ENCODE assay signal across 10 cellular contexts in the genomic region with DNA sequence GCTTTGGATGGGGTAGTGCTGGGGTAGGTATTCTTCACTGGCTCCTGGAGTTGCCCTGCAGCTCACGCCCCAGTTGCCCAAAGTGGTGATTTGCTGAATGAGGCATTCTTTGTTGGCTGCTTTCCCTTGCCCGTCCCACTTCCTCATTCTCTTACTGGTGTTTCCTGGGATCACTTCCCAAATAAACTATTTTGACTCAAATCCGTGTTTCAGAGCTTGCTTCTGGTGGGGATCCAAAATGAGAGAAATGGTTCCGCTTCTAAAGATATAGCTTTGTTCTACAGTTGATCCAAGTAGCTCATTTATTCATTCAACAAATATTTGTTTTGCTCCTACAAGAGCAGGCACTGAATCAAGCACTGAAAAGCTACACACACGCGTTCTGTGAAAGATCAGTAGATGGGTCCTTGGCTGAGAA.
DNase-seq lines count a peak whose midpoint lies in the region; ATAC-seq and TF ChIP-seq lines count a peak whose summit lies in the region.
"Had no signal": no experiment of that assay in that cellular context is flagged by ENCODE, and none has a peak within 500 bp of the region (broad histone marks: within the 10 kb centered on the region; RNA-seq: fewer than 3 reads in every experiment).

No MANE protein-coding gene starts in this region.

- CTCF ChIA-PET in CD4-positive, alpha-beta T cell (lab: Charles Lee), result no interaction called here

- H3K27ac ChIP-seq in CD4-positive, alpha-beta T cell (ENCODE audit: low read depth, low read length), result no peak overlapping the region

- peaks cover 10% of the 10 kb centered on the region for H3K27me3 Mint-ChIP-seq in CD4-positive, alpha-beta T cell

- H3K9me3 Mint-ChIP-seq in CD4-positive, alpha-beta T cell, result no peaks in the 10 kb centered on the region

- ATAC-seq in CD4-positive, alpha-beta T cell (ENCODE audit: poor library complexity), result no peak

- H3K36me3 Mint-ChIP-seq in CD4-positive, alpha-beta T cell (ENCODE audit: low read depth), result no peaks in the 10 kb centered on the region

- intact Hi-C loops in CD4-positive, alpha-beta T cell (cut with DNase I, micrococcal nuclease), result no loop called here

- H3K27me3 ChIP-seq in CD4-positive, alpha-beta T cell (ENCODE audit: control insufficient read depth, insufficient read depth, low read length), result no peaks in the 10 kb centered on the region

- no peak overlapping the region for H3K4me3 Mint-ChIP-seq in CD4-positive, alpha-beta T cell

- H3K4me3 ChIP-seq in cardiac fibroblast (replicated peaks in 1 of 2; ENCODE audit: low read depth in 2 of 2, low read length in 2 of 2), result no peak overlapping the region

- H3K9me3 ChIP-seq in CD4-positive, alpha-beta T cell (ENCODE audit: control insufficient read depth, low read length), result no peaks in the 10 kb centered on the region

- no peak for TF ChIP-seq CTCF in cardiac fibroblast (IDR thresholded peaks at IDR 0.05; ENCODE audit: low read depth, low read length)
- no peak for TF ChIP-seq CTCF in CD4-positive, alpha-beta T cell (IDR thresholded peaks at IDR 0.05)

- H3K4me1 Mint-ChIP-seq in CD4-positive, alpha-beta T cell (ENCODE audit: low read depth), result no peaks in the 10 kb centered on the region

- no peak overlapping the region for H3K27ac Mint-ChIP-seq in CD4-positive, alpha-beta T cell

- DNase-seq in HT1080 (ENCODE audit: low read depth) (peak; percentile 52), cardiac fibroblast (ENCODE audit: low read depth in 2 of 2) (peak; percentile 21 to 60), hypothalamus (lab: John Stamatoyannopoulos, UW) (peak in 29 of 51 donors; percentile 3 to 59 (median 23)), superior temporal gyrus (ENCODE audit: extremely low spot score) (peak; percentile 46), NCI-H2029 treated with DMSO at 0.1 percent for 48 hours (lab: John Stamatoyannopoulos, UW) (no peak), T-helper 2 cell (no peak)
- DNase-seq in CD4-positive, alpha-beta T cell, result no peak
- no peak for DNase-seq in stimulated activated CD4-positive, alpha-beta T cell treated with anti-CD3 and anti-CD28 coated beads, Interleukin-4, amount 100 ng/mL, for 1 hour
- DNase-seq: activated naive CD4-positive, alpha-beta T cell treated with anti-CD3 and anti-CD28 coated beads, Interleukin-2, amount 50 U/mL, for 16 hours; NCI-H146 had no signal

- POLR2A ChIA-PET in CD4-positive, alpha-beta T cell (lab: Charles Lee), result no interaction called here

Comparison
In these comparisons a context has a peak if more than half of its experiments do, and no peak if none do; other contexts are left out.
1. DNase-seq: peak in HT1080 (single experiment), cardiac fibroblast (2 of 2), hypothalamus (29 of 51) and superior temporal gyrus (single experiment); none in NCI-H2029 treated with DMSO at 0.1 percent for 48 hours (single experiment), CD4-positive, alpha-beta T cell (0 of 10), stimulated activated CD4-positive, alpha-beta T cell treated with anti-CD3 and anti-CD28 coated beads, Interleukin-4, amount 100 ng/mL, for 1 hour (single experiment) and T-helper 2 cell (0 of 5).